19 cellular contexts compared by ENCODE assay signal in genomic region chr5:136730426-136730825, GRCh38.
A peak's percentile ranks its signal among the peaks of the same experiment; 100 is the strongest.
DNase-seq lines count a peak whose midpoint lies in the region; ATAC-seq, FAIRE-seq and TF ChIP-seq lines count a peak whose summit lies in the region.
"Had no signal": no experiment of that assay in that cellular context is flagged by ENCODE, and none has a peak within 500 bp of the region (broad histone marks: within the 10 kb centered on the region; RNA-seq: fewer than 3 reads in every experiment).

No MANE protein-coding gene starts in this region.

- no peak overlapping the region for H3K4me3 ChIP-seq in bronchial epithelial cell (ENCODE audit: low read depth, low read length)
- H3K4me3 ChIP-seq in trophoblast cell (ENCODE audit: low read depth, low read length): no peak overlapping the region
- no peak overlapping the region for H3K4me3 ChIP-seq in prostate gland
- H3K4me3 ChIP-seq: left lung, MG63, upper lobe of right lung had no signal

- no peak overlapping the region for H3K4ac ChIP-seq in trophoblast cell (ENCODE audit: low read depth, low read length)

- no peaks in the 10 kb centered on the region for H3K27me3 ChIP-seq in bronchial epithelial cell (ENCODE audit: control insufficient read depth, insufficient read depth, low read length)
- H3K27me3 ChIP-seq in trophoblast cell (ENCODE audit: insufficient read depth, low read length): no peaks in the 10 kb centered on the region
- no peaks in the 10 kb centered on the region for H3K27me3 ChIP-seq in prostate gland (replicated peaks; ENCODE audit: insufficient read depth)
- H3K27me3 ChIP-seq: left lung, MG63, neutrophil, upper lobe of right lung had no signal

- H3K14ac ChIP-seq in trophoblast cell (ENCODE audit: low read length): no peak overlapping the region

- DNase-seq in DMS53 (lab: John Stamatoyannopoulos, UW) (peak; percentile 32), DMS53 treated with DMSO at 0.1 percent for 48 hours (lab: John Stamatoyannopoulos, UW; ENCODE audit: unreplicated experiment) (no peak), NCI-H2227 treated with DMSO at 0.1 percent for 48 hours (lab: John Stamatoyannopoulos, UW) (peak; percentile 76), bronchial epithelial cell (ENCODE audit: low read depth) (peak; percentile 27), trophoblast cell (peak; percentile 52 to 62), DMS114 treated with DMSO at 0.1 percent for 48 hours (lab: John Stamatoyannopoulos, UW; ENCODE audit: unreplicated experiment) (no peak), prostate gland (ENCODE audit: low spot score) (no peak)
- DNase-seq: activated CD4-positive, CD25-positive, alpha-beta regulatory T cell treated with anti-CD3 and anti-CD28 coated beads, Interleukin-2, amount 50 U/mL, for 72 hours; activated naive CD8-positive, alpha-beta T cell treated with anti-CD3 and anti-CD28 coated beads for 36 hours; left lung; NCI-H446; stimulated activated CD4-positive, alpha-beta T cell treated with anti-CD3 and anti-CD28 coated beads, Interleukin-4, amount 100 ng/mL, for 24 hours; upper lobe of right lung had no signal

- H3K27ac ChIP-seq in trophoblast cell (ENCODE audit: low read depth, low read length): no peak overlapping the region
- no peak overlapping the region for H3K27ac ChIP-seq in prostate gland
- H3K27ac ChIP-seq: 22Rv1, HL-60, left lung, neutrophil, upper lobe of right lung had no signal

- H3K18ac ChIP-seq in trophoblast cell (ENCODE audit: low read length): no peak overlapping the region

- H2BK120ac ChIP-seq in trophoblast cell (ENCODE audit: insufficient read depth, low read length, poor library complexity): no peak overlapping the region

- TF ChIP-seq POLR2A in prostate gland (IDR thresholded peaks at IDR 0.05): no peak

- no peak for ATAC-seq in HG03159 (IDR thresholded peaks at IDR 0.05; ENCODE audit: unreplicated experiment)
- ATAC-seq: left lung, upper lobe of right lung had no signal

- no peak overlapping the region for H2AK5ac ChIP-seq in trophoblast cell (ENCODE audit: low read length)

- no CpG with 5 or more reads among the region's 3 CpGs for WGBS in trophoblast cell (ENCODE audit: extremely low coverage, insufficient coverage, insufficient read length)
- 54% methylated on average over 3 of the region's 3 CpGs for WGBS in prostate gland

- no peak overlapping the region for H2BK5ac ChIP-seq in trophoblast cell (ENCODE audit: low read depth, low read length, poor library complexity)

- no peak overlapping the region for H4K91ac ChIP-seq in trophoblast cell (ENCODE audit: low read depth, low read length)

- H3K9me3 ChIP-seq in trophoblast cell (ENCODE audit: insufficient read depth, low read depth, low read length) (no peaks in the 10 kb centered on the region), prostate gland (no peaks in the 10 kb centered on the region)
- H3K9me3 ChIP-seq: MG63, neutrophil, upper lobe of right lung had no signal

- H2BK12ac ChIP-seq in trophoblast cell (ENCODE audit: low read length): peak overlapping the region; percentile 32

- FAIRE-seq in bronchial epithelial cell (lab: Jason Lieb, UNC): no peak
- FAIRE-seq: GM18507 had no signal

- H3K4me1 ChIP-seq in trophoblast cell (ENCODE audit: control insufficient read depth in 1 of 2, insufficient read depth in 2 of 2, low read length in 2 of 2) (peaks cover 0 to 3% of the 10 kb centered on the region in 2 experiments), prostate gland (replicated peaks) (no peaks in the 10 kb centered on the region)
- H3K4me1 ChIP-seq: left lung, upper lobe of right lung had no signal

- no peak overlapping the region for H2AFZ ChIP-seq in trophoblast cell (ENCODE audit: insufficient read depth, low read length, poor library complexity)

- H4K8ac ChIP-seq in trophoblast cell (ENCODE audit: low read depth, low read length): no peak overlapping the region

- no peak for TF ChIP-seq CTCF in bronchial epithelial cell (IDR thresholded peaks at IDR 0.05; ENCODE audit: insufficient read depth, low read length, severe bottlenecking)
- no peak for TF ChIP-seq CTCF in prostate gland (IDR thresholded peaks at IDR 0.05)

- H4K12ac ChIP-seq in trophoblast cell (ENCODE audit: low read depth, low read length): no peak overlapping the region

- H3K23ac ChIP-seq in trophoblast cell (ENCODE audit: low read length): no peak overlapping the region

- H3K4me2 ChIP-seq in trophoblast cell (ENCODE audit: low read length): no peak overlapping the region

- no peaks in the 10 kb centered on the region for H3K79me2 ChIP-seq in trophoblast cell (ENCODE audit: control insufficient read depth, insufficient read depth, low read length, poor library complexity)

- H3K36me3 ChIP-seq in bronchial epithelial cell (ENCODE audit: control insufficient read depth, insufficient read depth, low read length) (no peaks in the 10 kb centered on the region), trophoblast cell (ENCODE audit: control insufficient read depth in 1 of 2, insufficient read depth in 2 of 2, low read length in 2 of 2) (no peaks in the 10 kb centered on the region), prostate gland (no peaks in the 10 kb centered on the region)
- H3K36me3 ChIP-seq: left lung, MG63, neutrophil, upper lobe of right lung had no signal

- intact Hi-C loops in prostate gland (cut with DNase I): no loop called here

- no peak overlapping the region for H3K9ac ChIP-seq in trophoblast cell (ENCODE audit: low read length)

- H3K79me1 ChIP-seq in trophoblast cell (ENCODE audit: low read length): peaks cover 5% of the 10 kb centered on the region

Comparison
In these comparisons a context has a peak if more than half of its experiments do, and no peak if none do; other contexts are left out.
1. DNase-seq: peak in DMS53 (single experiment), NCI-H2227 treated with DMSO at 0.1 percent for 48 hours (single experiment), bronchial epithelial cell (single experiment) and trophoblast cell (2 of 2); none in DMS53 treated with DMSO at 0.1 percent for 48 hours (single experiment), DMS114 treated with DMSO at 0.1 percent for 48 hours (single experiment) and prostate gland (single experiment).